Comparison of ENCODE assay signal across 9 cellular contexts in genomic region chr1:52364235-52364839, GRCh38. TPM values are rescaled to one million over a fixed set of nuclear protein-coding genes. Genes with fewer than 3 reads are reported as not detected.
DNase-seq lines count a peak whose midpoint lies in the region; ATAC-seq, FAIRE-seq and TF ChIP-seq lines count a peak whose summit lies in the region.
"Had no signal": no experiment of that assay in that cellular context is flagged by ENCODE, and none has a peak within 500 bp of the region (broad histone marks: within the 10 kb centered on the region; RNA-seq: fewer than 3 reads in every experiment).

No MANE protein-coding gene starts in this region.

- no peak for TF ChIP-seq CTCF in activated CD8-positive, alpha-beta T cell treated with anti-CD3 and anti-CD28 coated beads for 36 hours (IDR thresholded peaks at IDR 0.05)
- TF ChIP-seq CTCF in testis (IDR thresholded peaks at IDR 0.05): no peak

- peaks cover 9% of the 10 kb centered on the region for H3K4me1 ChIP-seq in testis

- H3K36me3 Mint-ChIP-seq in activated CD4-positive, alpha-beta T cell treated with anti-CD3 and anti-CD28 coated beads, Interleukin-2, amount 10 ng/mL, durations not matched to agents 7 days and 5 days (ENCODE audit: low read depth): peaks cover 37% of the 10 kb centered on the region
- H3K36me3 Mint-ChIP-seq in activated CD8-positive, alpha-beta T cell treated with anti-CD3 and anti-CD28 coated beads for 36 hours (ENCODE audit: low read depth): peaks cover 36% of the 10 kb centered on the region

- H3K4me3 ChIP-seq in testis: no peak overlapping the region

- no peaks in the 10 kb centered on the region for H3K27me3 Mint-ChIP-seq in activated CD4-positive, alpha-beta T cell treated with anti-CD3 and anti-CD28 coated beads, Interleukin-2, amount 10 ng/mL, durations not matched to agents 7 days and 5 days
- H3K27me3 Mint-ChIP-seq in activated CD8-positive, alpha-beta T cell treated with anti-CD3 and anti-CD28 coated beads for 36 hours: no peaks in the 10 kb centered on the region

- no peaks in the 10 kb centered on the region for H3K27me3 ChIP-seq in testis
- H3K27me3 ChIP-seq: SJCRH30 had no signal

- intact Hi-C loops in activated CD8-positive, alpha-beta T cell treated with anti-CD3 and anti-CD28 coated beads for 36 hours (cut with micrococcal nuclease): no loop called here
- intact Hi-C loops in testis (cut with DNase I; ENCODE audit: low total_unique reads): no loop called here

- peak overlapping the region; percentile 98 for H3K27ac Mint-ChIP-seq in activated CD4-positive, alpha-beta T cell treated with anti-CD3 and anti-CD28 coated beads, Interleukin-2, amount 10 ng/mL, durations not matched to agents 7 days and 5 days
- H3K27ac Mint-ChIP-seq in activated CD8-positive, alpha-beta T cell treated with anti-CD3 and anti-CD28 coated beads for 36 hours: peak overlapping the region; percentile 68

- no peak for TF ChIP-seq POLR2A in testis (IDR thresholded peaks at IDR 0.05)

- H3K9me3 Mint-ChIP-seq in activated CD4-positive, alpha-beta T cell treated with anti-CD3 and anti-CD28 coated beads, Interleukin-2, amount 10 ng/mL, durations not matched to agents 7 days and 5 days: no peaks in the 10 kb centered on the region
- no peaks in the 10 kb centered on the region for H3K9me3 Mint-ChIP-seq in activated CD8-positive, alpha-beta T cell treated with anti-CD3 and anti-CD28 coated beads for 36 hours

- H3K9me3 ChIP-seq in testis: no peaks in the 10 kb centered on the region
- H3K9me3 ChIP-seq: SJCRH30 had no signal

- H3K36me3 ChIP-seq in testis (ENCODE audit: low read depth, missing control alignments): no peaks in the 10 kb centered on the region

- POLR2A ChIA-PET in activated CD4-positive, alpha-beta T cell treated with anti-CD3 and anti-CD28 coated beads, Interleukin-2, amount 10 ng/mL, durations not matched to agents 7 days and 5 days (lab: Charles Lee): no interaction called here
- POLR2A ChIA-PET in activated CD8-positive, alpha-beta T cell treated with anti-CD3 and anti-CD28 coated beads for 36 hours (lab: Charles Lee): interaction anchor here (0.6 to 1.9 kb wide), 4 partner anchors 9 to 268 kb away, joined by 3 to 4 read pairs (median 3); no protein-coding TSS in a partner anchor

- WGBS in testis, 2 donors: 51 to 71% methylated on average over 2 to 5 of the region's 5 CpGs

- CTCF ChIA-PET in activated CD4-positive, alpha-beta T cell treated with anti-CD3 and anti-CD28 coated beads, Interleukin-2, amount 10 ng/mL, durations not matched to agents 7 days and 5 days (lab: Charles Lee): interaction anchor here (2.5 kb wide), 1 partner anchor 40 kb away, joined by 9 read pairs; the partner anchor contains the start of genes ORC1 and PRPF38A
- CTCF ChIA-PET in activated CD8-positive, alpha-beta T cell treated with anti-CD3 and anti-CD28 coated beads for 36 hours (lab: Charles Lee): interaction anchor here (1.2 to 1.4 kb wide), 2 partner anchors 28 to 40 kb away, joined by 3 to 4 read pairs; partner anchors contain the start of genes ORC1 and PRPF38A

- peak overlapping the region; percentile 90 to 94 for H3K27ac ChIP-seq in testis

- DNase-seq in activated CD4-positive, alpha-beta T cell treated with anti-CD3 and anti-CD28 coated beads, Interleukin-2, amount 10 ng/mL, durations not matched to agents 7 days and 5 days: peak; percentile 26
- no peak for DNase-seq in activated CD4-positive, alpha-beta T cell treated with anti-CD3 and anti-CD28 coated beads, Interleukin-2, amount 50 U/mL, for 4 hours
- peak; percentile 40 for DNase-seq in activated CD8-positive, alpha-beta T cell treated with anti-CD3 and anti-CD28 coated beads for 36 hours
- peak; percentile 21 for DNase-seq in iPS-NIHi7 (ENCODE audit: extremely low spot score)
- DNase-seq in testis: no peak
- no peak for DNase-seq in frontal cortex (ENCODE audit: low spot score in 2 of 2)

- no peak for ATAC-seq in activated CD8-positive, alpha-beta T cell treated with anti-CD3 and anti-CD28 coated beads for 36 hours
- no peak for ATAC-seq in GM21825 (IDR thresholded peaks at IDR 0.05; ENCODE audit: unreplicated experiment)
- no peak for ATAC-seq in HG03469 (IDR thresholded peaks at IDR 0.05; ENCODE audit: unreplicated experiment)

- no peak for FAIRE-seq in frontal cortex (lab: Jason Lieb, UNC)

- peaks cover 52% of the 10 kb centered on the region for H3K4me1 Mint-ChIP-seq in activated CD4-positive, alpha-beta T cell treated with anti-CD3 and anti-CD28 coated beads, Interleukin-2, amount 10 ng/mL, durations not matched to agents 7 days and 5 days
- peaks cover 40% of the 10 kb centered on the region for H3K4me1 Mint-ChIP-seq in activated CD8-positive, alpha-beta T cell treated with anti-CD3 and anti-CD28 coated beads for 36 hours (ENCODE audit: low read depth)

- H3K4me3 Mint-ChIP-seq in activated CD4-positive, alpha-beta T cell treated with anti-CD3 and anti-CD28 coated beads, Interleukin-2, amount 10 ng/mL, durations not matched to agents 7 days and 5 days: peak overlapping the region; percentile 92
- H3K4me3 Mint-ChIP-seq in activated CD8-positive, alpha-beta T cell treated with anti-CD3 and anti-CD28 coated beads for 36 hours: peak overlapping the region; percentile 94

RNA-seq across cellular contexts. Expression of gene CC2D1B, which starts 1.7 kb away (rescaled TPM):
- 10 to 100 TPM; 58.8 to 60.1 TPM for total RNA-seq in activated CD4-positive, alpha-beta T cell treated with anti-CD3 and anti-CD28 coated beads, Interleukin-2, amount 10 ng/mL, durations not matched to agents 7 days and 5 days
- total RNA-seq in activated CD8-positive, alpha-beta T cell treated with anti-CD3 and anti-CD28 coated beads for 36 hours: 10 to 100 TPM; 17.1 to 19.4 TPM
- total RNA-seq in testis (10 to 100 TPM; 51.0 to 62.0 TPM), frontal cortex (10.2 TPM)
- 37.0 TPM for polyA plus RNA-seq in testis (ENCODE audit: insufficient read depth, low read depth, low replicate concordance)

RNA-seq across cellular contexts. Expression of gene ORC1, which starts 39.9 kb away (rescaled TPM):
- 10 to 100 TPM; 30.3 to 36.7 TPM for total RNA-seq in activated CD4-positive, alpha-beta T cell treated with anti-CD3 and anti-CD28 coated beads, Interleukin-2, amount 10 ng/mL, durations not matched to agents 7 days and 5 days
- 10 to 100 TPM; 51.0 to 51.8 TPM for total RNA-seq in activated CD8-positive, alpha-beta T cell treated with anti-CD3 and anti-CD28 coated beads for 36 hours
- total RNA-seq in testis (1 to 10 TPM; 5.7 to 6.9 TPM), frontal cortex (1.2 TPM)
- polyA plus RNA-seq in testis (ENCODE audit: insufficient read depth, low read depth, low replicate concordance): 6.4 TPM

RNA-seq across cellular contexts. Expression of gene PRPF38A, which starts 40.1 kb away (rescaled TPM):
- 100 to 1,000 TPM in 1 of 2 experiments, 10 to 100 TPM in 1; 98.1 to 103 TPM for total RNA-seq in activated CD4-positive, alpha-beta T cell treated with anti-CD3 and anti-CD28 coated beads, Interleukin-2, amount 10 ng/mL, durations not matched to agents 7 days and 5 days
- 10 to 100 TPM; 81.3 to 85.8 TPM for total RNA-seq in activated CD8-positive, alpha-beta T cell treated with anti-CD3 and anti-CD28 coated beads for 36 hours
- total RNA-seq in testis: 10 to 100 TPM; 34.7 to 43.1 TPM
- 68.4 TPM for polyA plus RNA-seq in testis (ENCODE audit: insufficient read depth, low read depth, low replicate concordance)
- 15.9 TPM for total RNA-seq in frontal cortex

Comparison
In these comparisons a context has a peak if more than half of its experiments do, and no peak if none do; other contexts are left out.
1. DNase-seq: peak in activated CD4-positive, alpha-beta T cell treated with anti-CD3 and anti-CD28 coated beads, Interleukin-2, amount 10 ng/mL, durations not matched to agents 7 days and 5 days (single experiment), activated CD8-positive, alpha-beta T cell treated with anti-CD3 and anti-CD28 coated beads for 36 hours (single experiment) and iPS-NIHi7 (single experiment); none in activated CD4-positive, alpha-beta T cell treated with anti-CD3 and anti-CD28 coated beads, Interleukin-2, amount 50 U/mL, for 4 hours (0 of 2), testis (single experiment) and frontal cortex (0 of 2).